Comparison of ENCODE assay signal across 1 cellular context in genomic region chr11:64846998-64847666, GRCh38.
TF ChIP-seq lines count a peak whose summit lies in the region.

No MANE protein-coding gene starts in this region.

TF ChIP-seq in HepG2, 621 proteins besides CTCF, POLR2A, EP300 and RAD21 (continued from another document and continues in another):
- TF ChIP-seq HMGXB4 (CRISPR knock-in tag; IDR thresholded peaks at IDR 0.05; ENCODE audit: borderline replicate concordance in 1 of 2, low read depth in 1 of 2) (peak; percentile 53 to 76), RELA (CRISPR knock-in tag; IDR thresholded peaks at IDR 0.05) (no peak), MTA3 (CRISPR knock-in tag; IDR thresholded peaks at IDR 0.05) (no peak), CHCHD3 (CRISPR knock-in tag; IDR thresholded peaks at IDR 0.05) (no peak), HMGXB3 (CRISPR knock-in tag; IDR thresholded peaks at IDR 0.05; ENCODE audit: borderline replicate concordance) (no peak), DBP (CRISPR knock-in tag; IDR thresholded peaks at IDR 0.05; ENCODE audit: not compliant biosample characterization) (no peak), ZNF691 (CRISPR knock-in tag; IDR thresholded peaks at IDR 0.05; ENCODE audit: borderline replicate concordance, low read depth) (no peak), ZKSCAN1 (IDR thresholded peaks at IDR 0.05; ENCODE audit: low read length) (no peak), NCOR1 (IDR thresholded peaks at IDR 0.05; ENCODE audit: borderline replicate concordance, low read length) (no peak; the same call in 1 of the 2 replicates), ZFP91 (CRISPR knock-in tag; IDR thresholded peaks at IDR 0.05; ENCODE audit: borderline replicate concordance) (peak; percentile 69; the same call in 1 of the 2 replicates), ZNF235 (CRISPR knock-in tag; IDR thresholded peaks at IDR 0.05; ENCODE audit: borderline replicate concordance) (no peak), KAT2B (IDR thresholded peaks at IDR 0.05; ENCODE audit: borderline replicate concordance, low read depth, low read length) (no peak), SOX13 (IDR thresholded peaks at IDR 0.05) (no peak), SOX13 (CRISPR knock-in tag; conservative IDR thresholded peaks at IDR 0.05 in 1 of 2, IDR thresholded peaks at IDR 0.05 in 1 of 2) (no peak; a peak in 1 of 4 replicates), KMT2A (CRISPR knock-in tag; IDR thresholded peaks at IDR 0.05) (no peak), ZBTB39 (CRISPR knock-in tag; IDR thresholded peaks at IDR 0.05) (no peak; the same call in 1 of the 2 replicates), POLR2AphosphoS2 (IDR thresholded peaks at IDR 0.05; ENCODE audit: low read depth, low read length) (no peak), HNRNPH1 (optimal IDR thresholded peaks at IDR 0.05; ENCODE audit: low read depth, low read length) (no peak), SOX5 (CRISPR knock-in tag; IDR thresholded peaks at IDR 0.05; ENCODE audit: borderline replicate concordance) (0 out of 2 replicates have a peak, but pooled peaks have one; percentile 32), ZNF7 (CRISPR knock-in tag; IDR thresholded peaks at IDR 0.05) (no peak), ZNF547 (CRISPR knock-in tag; IDR thresholded peaks at IDR 0.05) (0 out of 2 replicates have a peak, but pooled peaks have one; percentile 35), NAIF1 (CRISPR knock-in tag; IDR thresholded peaks at IDR 0.05; ENCODE audit: borderline replicate concordance) (no peak), MBD4 (IDR thresholded peaks at IDR 0.05; ENCODE audit: borderline replicate concordance, low read length) (no peak), PBX3 (CRISPR knock-in tag; IDR thresholded peaks at IDR 0.05; ENCODE audit: borderline replicate concordance) (no peak), ZNF703 (CRISPR knock-in tag; IDR thresholded peaks at IDR 0.05; ENCODE audit: borderline replicate concordance) (no peak; the same call in 1 of the 2 replicates), PRDM15 (CRISPR knock-in tag; IDR thresholded peaks at IDR 0.05) (no peak), SNAPC4 (CRISPR knock-in tag; IDR thresholded peaks at IDR 0.05) (no peak), TBX2 (CRISPR knock-in tag; IDR thresholded peaks at IDR 0.05; ENCODE audit: borderline replicate concordance) (no peak; the same call in none of the 2 replicates), ZNF724P (CRISPR knock-in tag; IDR thresholded peaks at IDR 0.05; ENCODE audit: borderline replicate concordance) (no peak), HOMEZ (CRISPR knock-in tag; IDR thresholded peaks at IDR 0.05; ENCODE audit: low read depth) (no peak)
